1 cellular context compared by ENCODE assay signal in the genomic region with DNA sequence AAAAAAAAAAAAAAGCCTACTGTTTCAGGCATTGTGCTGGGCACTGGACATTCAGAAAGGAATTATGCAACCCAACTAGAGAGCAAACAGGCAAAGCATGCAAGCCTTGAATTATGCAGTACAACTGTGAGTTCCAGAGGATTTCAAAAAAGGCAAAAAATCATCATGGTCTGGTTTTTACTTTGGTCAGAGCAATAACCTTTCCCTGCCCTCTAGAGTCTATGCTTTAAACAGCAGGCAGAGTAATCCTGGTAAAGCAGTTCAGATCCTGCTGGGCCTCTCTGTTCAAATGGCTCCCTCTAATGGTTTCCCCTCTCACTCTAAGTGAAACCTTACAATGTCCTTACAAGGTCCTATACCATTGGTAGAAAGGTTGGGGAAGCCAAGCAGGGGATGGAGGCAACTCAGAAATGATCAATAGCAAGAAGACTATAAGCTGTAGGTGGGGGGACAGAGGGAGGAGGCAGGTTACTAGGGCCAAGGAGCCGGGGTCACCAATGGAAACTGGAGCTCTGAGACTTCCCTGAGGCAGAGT.
A peak's percentile ranks its signal among the peaks of the same experiment; 100 is the strongest.
TF ChIP-seq lines count a peak whose summit lies in the region.

No MANE protein-coding gene starts in this region.

TF ChIP-seq in H1, 55 proteins besides CTCF, POLR2A, EP300 and RAD21:
- TF ChIP-seq ATF3 (IDR thresholded peaks at IDR 0.05; ENCODE audit: insufficient read depth, low read depth, low read length) (0 out of 2 replicates have a peak, but pooled peaks have one; percentile 31), SRF (IDR thresholded peaks at IDR 0.05; ENCODE audit: low read depth, low read length) (0 out of 2 replicates have a peak, but pooled peaks have one; percentile 29), TAF7 (optimal IDR thresholded peaks at IDR 0.05; ENCODE audit: borderline replicate concordance, low read depth, low read length) (peak; percentile 60), CHD1 (IDR thresholded peaks at IDR 0.05; ENCODE audit: low read depth, low read length) (no peak), BCL11A (IDR thresholded peaks at IDR 0.05; ENCODE audit: low read depth in 2 of 2, low read length in 2 of 2) (no peak), HDAC6 (IDR thresholded peaks at IDR 0.05; ENCODE audit: low read depth, low read length) (no peak), HDAC2 (IDR thresholded peaks at IDR 0.05; ENCODE audit: borderline replicate concordance in 1 of 2, low read depth in 2 of 2, low read length in 2 of 2) (no peak), POU5F1 (IDR thresholded peaks at IDR 0.05; ENCODE audit: low read depth, low read length) (no peak), CBX5 (IDR thresholded peaks at IDR 0.05; ENCODE audit: low read depth, low read length) (no peak), ASH2L (IDR thresholded peaks at IDR 0.05; ENCODE audit: low read length) (no peak), NANOG (IDR thresholded peaks at IDR 0.05; ENCODE audit: insufficient read depth, low read depth, low read length, poor library complexity, severe bottlenecking) (no peak), EGR1 (IDR thresholded peaks at IDR 0.05; ENCODE audit: borderline replicate concordance, low read depth, low read length) (0 out of 2 replicates have a peak, but pooled peaks have one; percentile 34), BACH1 (IDR thresholded peaks at IDR 0.05; ENCODE audit: low read length) (no peak), BRCA1 (IDR thresholded peaks at IDR 0.05; ENCODE audit: low read depth, low read length) (no peak), CHD2 (IDR thresholded peaks at IDR 0.05; ENCODE audit: low read length) (no peak), KDM1A (IDR thresholded peaks at IDR 0.05; ENCODE audit: borderline replicate concordance, low read length) (no peak), SP4 (IDR thresholded peaks at IDR 0.05; ENCODE audit: low read length) (no peak), CEBPB (IDR thresholded peaks at IDR 0.05; ENCODE audit: low read depth, low read length) (no peak), YY1 (IDR thresholded peaks at IDR 0.05; ENCODE audit: low read depth, low read length) (peak; percentile 79), SAP30 (IDR thresholded peaks at IDR 0.05; ENCODE audit: insufficient read depth, insufficient replicate concordance, low read length) (no peak)
- TF ChIP-seq, protein P1, sequence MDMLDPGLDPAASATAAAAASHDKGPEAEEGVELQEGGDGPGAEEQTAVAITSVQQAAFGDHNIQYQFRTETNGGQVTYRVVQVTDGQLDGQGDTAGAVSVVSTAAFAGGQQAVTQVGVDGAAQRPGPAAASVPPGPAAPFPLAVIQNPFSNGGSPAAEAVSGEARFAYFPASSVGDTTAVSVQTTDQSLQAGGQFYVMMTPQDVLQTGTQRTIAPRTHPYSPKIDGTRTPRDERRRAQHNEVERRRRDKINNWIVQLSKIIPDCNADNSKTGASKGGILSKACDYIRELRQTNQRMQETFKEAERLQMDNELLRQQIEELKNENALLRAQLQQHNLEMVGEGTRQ (IDR thresholded peaks at IDR 0.05; ENCODE audit: low read length) = no peak
- TF ChIP-seq, protein P2, sequence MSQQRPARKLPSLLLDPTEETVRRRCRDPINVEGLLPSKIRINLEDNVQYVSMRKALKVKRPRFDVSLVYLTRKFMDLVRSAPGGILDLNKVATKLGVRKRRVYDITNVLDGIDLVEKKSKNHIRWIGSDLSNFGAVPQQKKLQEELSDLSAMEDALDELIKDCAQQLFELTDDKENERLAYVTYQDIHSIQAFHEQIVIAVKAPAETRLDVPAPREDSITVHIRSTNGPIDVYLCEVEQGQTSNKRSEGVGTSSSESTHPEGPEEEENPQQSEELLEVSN (IDR thresholded peaks at IDR 0.05) = no peak
TF ChIP-seq in H1: peak in this region for 5.
